11 cellular contexts compared by ENCODE assay signal in genomic region chr1:32470991-32471694, GRCh38. TPM values are rescaled to one million over a fixed set of nuclear protein-coding genes. Genes with fewer than 3 reads are reported as not detected.
DNase-seq lines count a peak whose midpoint lies in the region; ATAC-seq, FAIRE-seq and TF ChIP-seq lines count a peak whose summit lies in the region.
"Had no signal": no experiment of that assay in that cellular context is flagged by ENCODE, and none has a peak within 500 bp of the region (broad histone marks: within the 10 kb centered on the region; RNA-seq: fewer than 3 reads in every experiment).

No MANE protein-coding gene starts in this region.

- no peak for DNase-seq in D721Med (ENCODE audit: insufficient read length, low spot score)
- no peak for DNase-seq in HFF-Myc (ENCODE audit: extremely low read depth, low read depth)
- DNase-seq in erythroblast (lab: John Stamatoyannopoulos, UW), result peak; percentile 15 to 19
- no peak for DNase-seq in naive thymus-derived CD4-positive, alpha-beta T cell
- DNase-seq: central memory CD4-positive, alpha-beta T cell; NCI-H2029 treated with DMSO at 0.1 percent for 48 hours; stomach had no signal

- peaks cover 0 to under 1% (median 0%) of the 10 kb centered on the region in 5 donors for H3K36me3 Mint-ChIP-seq in naive thymus-derived CD4-positive, alpha-beta T cell
- H3K36me3 Mint-ChIP-seq: immature natural killer cell had no signal

- H3K4me3 ChIP-seq in HFF-Myc (replicated peaks; ENCODE audit: low read depth, low read length), result no peak overlapping the region
- H3K4me3 ChIP-seq in naive thymus-derived CD4-positive, alpha-beta T cell (ENCODE audit: low read length), result no peak overlapping the region
- H3K4me3 ChIP-seq: stomach had no signal

- no peaks in the 10 kb centered on the region for H3K36me3 ChIP-seq in naive thymus-derived CD4-positive, alpha-beta T cell (ENCODE audit: control insufficient read depth in 2 of 3, insufficient read depth in 3 of 3, low read length in 3 of 3)
- H3K36me3 ChIP-seq: stomach had no signal

- peaks cover 0 to 3% of the 10 kb centered on the region in 2 donors for H3K27me3 ChIP-seq in naive thymus-derived CD4-positive, alpha-beta T cell (ENCODE audit: control insufficient read depth in 2 of 2, insufficient read depth in 2 of 2, low read length in 2 of 2)

- H3K4me1 Mint-ChIP-seq in naive thymus-derived CD4-positive, alpha-beta T cell, result peaks cover 0 to 2% (median 0%) of the 10 kb centered on the region in 7 donors
- H3K4me1 Mint-ChIP-seq: immature natural killer cell had no signal

- peak; percentile 31 for ATAC-seq in naive thymus-derived CD4-positive, alpha-beta T cell
- no peak for ATAC-seq in HG02852 (IDR thresholded peaks at IDR 0.05; ENCODE audit: unreplicated experiment)
- ATAC-seq in GM18909 (IDR thresholded peaks at IDR 0.05; ENCODE audit: poor library complexity, unreplicated experiment), result no peak
- no peak for ATAC-seq in HG03342 (IDR thresholded peaks at IDR 0.05; ENCODE audit: unreplicated experiment)

- POLR2A ChIA-PET in naive thymus-derived CD4-positive, alpha-beta T cell (lab: Charles Lee), result no interaction called here

- intact Hi-C loops in naive thymus-derived CD4-positive, alpha-beta T cell (cut with micrococcal nuclease), result no loop called here

- peaks cover 23 to 32% (median 29%) of the 10 kb centered on the region in 5 donors for H3K27me3 Mint-ChIP-seq in naive thymus-derived CD4-positive, alpha-beta T cell

- peak; percentile 21 for TF ChIP-seq CTCF in D721Med (IDR thresholded peaks at IDR 0.05; ENCODE audit: insufficient read depth, missing control alignments)
- peak; percentile 7 for TF ChIP-seq CTCF in HFF-Myc (IDR thresholded peaks at IDR 0.05; ENCODE audit: low read depth, low read length, missing control alignments)

- no peak overlapping the region for H3K4me3 Mint-ChIP-seq in naive thymus-derived CD4-positive, alpha-beta T cell
- H3K4me3 Mint-ChIP-seq: immature natural killer cell had no signal

- H3K27ac ChIP-seq in naive thymus-derived CD4-positive, alpha-beta T cell (ENCODE audit: low read depth, low read length), result no peak overlapping the region
- H3K27ac ChIP-seq: stomach had no signal

- CTCF ChIA-PET in naive thymus-derived CD4-positive, alpha-beta T cell (lab: Charles Lee), result no interaction called here

- no peaks in the 10 kb centered on the region for H3K4me1 ChIP-seq in naive thymus-derived CD4-positive, alpha-beta T cell (ENCODE audit: control insufficient read depth in 2 of 2, insufficient read depth in 2 of 2, low read length in 2 of 2)

- H3K9me3 ChIP-seq in naive thymus-derived CD4-positive, alpha-beta T cell (ENCODE audit: control insufficient read depth in 2 of 3, low read length in 3 of 3), result no peaks in the 10 kb centered on the region

- FAIRE-seq in D721Med (lab: Jason Lieb, UNC), result no peak

- H3K9me3 Mint-ChIP-seq in naive thymus-derived CD4-positive, alpha-beta T cell, result peaks cover 0 to 3% (median 0%) of the 10 kb centered on the region in 11 donors
- H3K9me3 Mint-ChIP-seq: immature natural killer cell had no signal

- TF ChIP-seq POLR2A in erythroblast (IDR thresholded peaks at IDR 0.05; ENCODE audit: low read length), result no peak

- H3K27ac Mint-ChIP-seq in naive thymus-derived CD4-positive, alpha-beta T cell, result no peak overlapping the region
- H3K27ac Mint-ChIP-seq: immature natural killer cell had no signal

RNA-seq across cellular contexts. Expression of gene ZBTB8B, which starts 6.3 kb away (rescaled TPM):
- total RNA-seq in naive thymus-derived CD4-positive, alpha-beta T cell, result under 1 TPM in 1 of 5 experiments, not detected in 4; 0.02 TPM
- not detected for polyA plus RNA-seq in naive thymus-derived CD4-positive, alpha-beta T cell
- polyA plus RNA-seq: immature natural killer cell had no signal

Comparison
In these comparisons a context has a peak if more than half of its experiments do, and no peak if none do; other contexts are left out.
1. DNase-seq: peak in erythroblast (2 of 2); none in D721Med (single experiment), HFF-Myc (single experiment) and naive thymus-derived CD4-positive, alpha-beta T cell (0 of 9).